In the genomic region with DNA sequence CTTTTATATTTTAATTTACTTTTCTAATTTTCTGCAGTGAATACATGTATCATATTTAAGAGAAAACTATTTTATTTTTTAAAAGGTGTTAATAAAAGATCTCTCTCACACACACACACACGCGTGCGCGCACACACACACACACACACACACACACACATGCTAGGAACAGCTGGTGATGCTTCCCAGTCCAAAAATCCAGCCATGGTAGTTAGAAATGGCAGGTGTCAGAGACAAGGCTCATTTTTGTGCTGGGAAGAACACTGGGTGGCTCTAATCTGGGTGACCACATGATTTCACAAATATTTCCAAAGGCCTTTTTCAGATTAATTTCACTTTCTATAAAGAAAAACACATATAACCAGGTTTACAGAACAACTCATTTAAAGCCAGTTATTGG, we compare ENCODE assay signal across 31 cellular contexts.
"Had no signal": no experiment of that assay in that cellular context is flagged by ENCODE, and none has a peak within 500 bp of the region (broad histone marks: within the 10 kb centered on the region; RNA-seq: fewer than 3 reads in every experiment).

No MANE protein-coding gene starts in this region.

- H3K4me3 Mint-ChIP-seq: activated B cell treated with CpG ODN at 0.5 μM for 24 hours; activated CD8-positive, alpha-beta T cell treated with anti-CD3 and anti-CD28 coated beads for 36 hours; activated naive CD8-positive, alpha-beta T cell; activated T-cell treated with anti-CD3 and anti-CD28 coated beads, Interleukin-2, amount 50 U/mL, for 4 hours; activated T-helper 17 cell treated with anti-CD3 and anti-CD28 coated beads, Interleukin-2, amount 50 U/mL, for 72 hours; central memory CD8-positive, alpha-beta T cell; dendritic cell treated with granulocyte-macrophage colony-stimulating factor and Interleukin-4, amounts not matched to agents 40 ng/mL and 50 ng/mL, for 4 days; T-helper 17 cell; T-helper 2 cell treated with Interferon-gamma antibody and Interleukin-4, amounts not matched to agents 5 μg/mL and 100 μg/mL, for 36 hours had no signal

- H3K9me3 ChIP-seq: esophagus squamous epithelium, gastroesophageal sphincter had no signal

- H3K9me3 Mint-ChIP-seq: activated B cell treated with CpG ODN at 0.5 μM for 24 hours; activated CD8-positive, alpha-beta T cell treated with anti-CD3 and anti-CD28 coated beads for 36 hours; activated T-cell treated with anti-CD3 and anti-CD28 coated beads, Interleukin-2, amount 50 U/mL, for 4 hours; activated T-helper 17 cell treated with anti-CD3 and anti-CD28 coated beads, Interleukin-2, amount 50 U/mL, for 72 hours; central memory CD8-positive, alpha-beta T cell; dendritic cell treated with granulocyte-macrophage colony-stimulating factor and Interleukin-4, amounts not matched to agents 40 ng/mL and 50 ng/mL, for 4 days; T-helper 2 cell treated with Interferon-gamma antibody and Interleukin-4, amounts not matched to agents 5 μg/mL and 100 μg/mL, for 36 hours had no signal

- DNase-seq: activated B cell treated with CpG ODN at 0.5 μM for 24 hours; activated CD4-positive, alpha-beta T cell treated with anti-CD3 and anti-CD28 coated beads for 4 hours; activated CD4-positive, alpha-beta T cell treated with anti-CD3 and anti-CD28 coated beads, Interleukin-2, amount 50 U/mL, for 1 hour; activated CD4-positive, alpha-beta T cell treated with anti-CD3 and anti-CD28 coated beads, Interleukin-2, amount 50 U/mL, for 48 hours; activated CD4-positive, CD25-positive, alpha-beta regulatory T cell treated with anti-CD3 and anti-CD28 coated beads, Interleukin-2, amount 50 U/mL, for 72 hours; activated CD8-positive, alpha-beta memory T cell treated with anti-CD3 and anti-CD28 coated beads for 24 hours; activated CD8-positive, alpha-beta T cell treated with anti-CD3 and anti-CD28 coated beads for 36 hours; activated effector memory CD4-positive, alpha-beta T cell treated with Interleukin-2 at 50 U/mL for 16 hours; activated gamma-delta T cell treated with Interleukin-2 at 50 U/mL for 16 hours; activated naive CD4-positive, alpha-beta T cell treated with anti-CD3 and anti-CD28 coated beads, Interleukin-2, amount 50 U/mL, for 16 hours; activated naive CD4-positive, alpha-beta T cell treated with Interleukin-2 at 50 U/mL for 16 hours; activated T-cell treated with anti-CD3 and anti-CD28 coated beads, Interleukin-2, amount 50 U/mL, for 4 hours; amniotic stem cell; anterior cingulate cortex; brain microvascular endothelial cell; dorsolateral prefrontal cortex; effector memory CD4-positive, alpha-beta T cell; erythroblast; esophagus squamous epithelium; foreskin melanocyte; hippocampal formation; T-helper 17 cell; T1000; WERI-Rb-1 had no signal

- H3K27me3 Mint-ChIP-seq: activated CD8-positive, alpha-beta T cell treated with anti-CD3 and anti-CD28 coated beads for 36 hours; activated naive CD8-positive, alpha-beta T cell; activated T-helper 17 cell treated with anti-CD3 and anti-CD28 coated beads, Interleukin-2, amount 50 U/mL, for 72 hours had no signal

- H3K27ac Mint-ChIP-seq: activated B cell treated with CpG ODN at 0.5 μM for 24 hours; activated CD8-positive, alpha-beta T cell treated with anti-CD3 and anti-CD28 coated beads for 36 hours; activated naive CD8-positive, alpha-beta T cell; activated T-helper 17 cell treated with anti-CD3 and anti-CD28 coated beads, Interleukin-2, amount 50 U/mL, for 72 hours; dendritic cell treated with granulocyte-macrophage colony-stimulating factor and Interleukin-4, amounts not matched to agents 40 ng/mL and 50 ng/mL, for 4 days; T-helper 17 cell; T-helper 2 cell treated with Interferon-gamma antibody and Interleukin-4, amounts not matched to agents 5 μg/mL and 100 μg/mL, for 36 hours had no signal

- H3K4me1 Mint-ChIP-seq: activated B cell treated with CpG ODN at 0.5 μM for 24 hours; activated T-helper 17 cell treated with anti-CD3 and anti-CD28 coated beads, Interleukin-2, amount 50 U/mL, for 72 hours; central memory CD8-positive, alpha-beta T cell; T-helper 17 cell had no signal

- H3K4me1 ChIP-seq: gastroesophageal sphincter had no signal

- ATAC-seq: activated CD8-positive, alpha-beta T cell treated with anti-CD3 and anti-CD28 coated beads for 36 hours; activated T-cell treated with anti-CD3 and anti-CD28 coated beads, Interleukin-2, amount 50 U/mL, for 4 hours; activated T-helper 17 cell treated with anti-CD3 and anti-CD28 coated beads, Interleukin-2, amount 50 U/mL, for 72 hours; gastroesophageal sphincter; T-helper 17 cell had no signal

- H3K4me3 ChIP-seq: coronary artery, esophagus squamous epithelium, gastroesophageal sphincter had no signal

- H3K27ac ChIP-seq: brain microvascular endothelial cell, coronary artery, esophagus squamous epithelium, gastroesophageal sphincter, WERI-Rb-1 had no signal

- H3K36me3 ChIP-seq: brain microvascular endothelial cell, esophagus squamous epithelium, gastroesophageal sphincter, WERI-Rb-1 had no signal

- H3K27me3 ChIP-seq: dorsolateral prefrontal cortex had no signal
